ENCODE assay signal across 35 cellular contexts in genomic region chr4:75858721-75859120, GRCh38. TPM values are rescaled to one million over a fixed set of nuclear protein-coding genes. Genes with fewer than 3 reads are reported as not detected.
DNase-seq lines count a peak whose midpoint lies in the region; ATAC-seq, FAIRE-seq and TF ChIP-seq lines count a peak whose summit lies in the region.
"Had no signal": no experiment of that assay in that cellular context is flagged by ENCODE, and none has a peak within 500 bp of the region (broad histone marks: within the 10 kb centered on the region; RNA-seq: fewer than 3 reads in every experiment).

No MANE protein-coding gene starts in this region.

- TF ChIP-seq EP300 in HepG2 (IDR thresholded peaks at IDR 0.05; ENCODE audit: low read depth in 2 of 2, low read length in 2 of 2) (no peak), HepG2 (CRISPR knock-in tag; IDR thresholded peaks at IDR 0.05; ENCODE audit: borderline replicate concordance) (no peak)

- no peaks in the 10 kb centered on the region for H4K20me1 ChIP-seq in HepG2 (ENCODE audit: insufficient read depth, low read length)
- H4K20me1 ChIP-seq: BLaER1; BLaER1 treated with 17β-estradiol and CSF1 and Interleukin-3, amounts not matched to agents 10 nM and 100 nM had no signal

- no peak for TF ChIP-seq RAD21 in HepG2 (CRISPR knock-in tag; IDR thresholded peaks at IDR 0.05)

- no peaks in the 10 kb centered on the region; a peak in 1 of 5 replicates for H3K27me3 ChIP-seq in HepG2 (ENCODE audit: control insufficient read depth in 1 of 2, insufficient read depth in 2 of 2, low read length in 2 of 2)
- no peaks in the 10 kb centered on the region for H3K27me3 ChIP-seq in right lobe of liver
- H3K27me3 ChIP-seq: BE2C; BLaER1; BLaER1 treated with 17β-estradiol and CSF1 and Interleukin-3, amounts not matched to agents 10 nM and 100 nM had no signal

- no peak overlapping the region for H3K9ac ChIP-seq in HepG2 (ENCODE audit: insufficient read depth, low read depth, low read length)
- H3K9ac ChIP-seq: BLaER1; BLaER1 treated with 17β-estradiol and CSF1 and Interleukin-3, amounts not matched to agents 10 nM and 100 nM had no signal

- no peak for ATAC-seq in HepG2
- ATAC-seq in right lobe of liver = no peak
- ATAC-seq: A549; CD8-positive, alpha-beta T cell had no signal

- DNase-seq in HepG2 (ENCODE audit: low spot score) (no peak), right lobe of liver (no peak)
- DNase-seq: 8988T; ACHN; AML-193; BE2C; C1 segment of cervical spinal cord; Caco-2; Calu3; CD4-positive, alpha-beta memory T cell; CD4-positive, alpha-beta T cell; CD4-positive, CD25-positive, alpha-beta regulatory T cell; CD8-positive, alpha-beta memory T cell; CD8-positive, alpha-beta T cell; COR-L47; DMS 273 treated with DMSO at 0.1 percent for 48 hours; DMS153; DMS53; DMS79; DMS79 treated with DMSO at 0.1 percent for 48 hours; DND-41; EL had no signal

- in situ Hi-C loops in HepG2 (cut with HindIII; ENCODE audit: extremely low pct_ligation_motif_present, low pct_unique_long_range_greater_than_20kb) = no loop called here

- no peak overlapping the region for H3K4me3 ChIP-seq in HepG2 (replicated peaks in 1 of 3; ENCODE audit: insufficient read depth in 1 of 3, low read depth in 2 of 3, low read length in 3 of 3)
- H3K4me3 ChIP-seq in right lobe of liver = no peak overlapping the region
- H3K4me3 ChIP-seq: A549; BLaER1; BLaER1 treated with 17β-estradiol and CSF1 and Interleukin-3, amounts not matched to agents 10 nM and 100 nM had no signal

- no peaks in the 10 kb centered on the region for H3K79me2 ChIP-seq in HepG2 (ENCODE audit: insufficient read depth, low read length)

- no peak overlapping the region for H2AFZ ChIP-seq in HepG2 (ENCODE audit: low read length)

- 0% methylated on average over 1 of the region's 1 CpG for WGBS in HepG2 (ENCODE audit: low lambda C conversion rate)
- 80% methylated on average over 1 of the region's 1 CpG for WGBS in right lobe of liver (ENCODE audit: insufficient coverage, low coverage, low lambda C conversion rate, missing lambda C conversion rate)

- no peak overlapping the region for H3K27ac ChIP-seq in HepG2 (ENCODE audit: extremely low read length, insufficient read depth, low read length)
- no peak overlapping the region for H3K27ac ChIP-seq in right lobe of liver
- H3K27ac ChIP-seq: 22Rv1; A549; BLaER1; BLaER1 treated with 17β-estradiol and CSF1 and Interleukin-3, amounts not matched to agents 10 nM and 100 nM; C4-2B had no signal

- no peaks in the 10 kb centered on the region for H3K36me3 ChIP-seq in HepG2 (replicated peaks in 1 of 2; ENCODE audit: control insufficient read depth in 1 of 2, insufficient read depth in 2 of 2, low read length in 2 of 2)
- H3K36me3 ChIP-seq in right lobe of liver = no peaks in the 10 kb centered on the region
- H3K36me3 ChIP-seq: BE2C; BLaER1; BLaER1 treated with 17β-estradiol and CSF1 and Interleukin-3, amounts not matched to agents 10 nM and 100 nM had no signal

- POLR2A ChIA-PET in HepG2 (lab: Yijun Ruan, JAX) = no interaction called here

- intact Hi-C loops in HepG2 (cut with micrococcal nuclease; ENCODE audit: unreplicated experiment) (no loop called here), right lobe of liver (cut with DNase I) (no loop called here)

- CTCF ChIA-PET in HepG2 (lab: Yijun Ruan, JAX; ENCODE audit: low intra/inter-chr PET ratio, low total read pairs) = no interaction called here

- H3K4me1 ChIP-seq in HepG2 (ENCODE audit: insufficient read depth, low read length) (no peaks in the 10 kb centered on the region), right lobe of liver (no peaks in the 10 kb centered on the region)
- H3K4me1 ChIP-seq: A549; BE2C; BLaER1; BLaER1 treated with 17β-estradiol and CSF1 and Interleukin-3, amounts not matched to agents 10 nM and 100 nM had no signal

- no TSS peak for BruUV-seq in HepG2 (replicated peaks; lab: Mats Ljungman, UMichigan)

- no peak for TF ChIP-seq POLR2A in HepG2 (IDR thresholded peaks at IDR 0.05; ENCODE audit: insufficient read depth in 1 of 2, low read depth in 2 of 2, low read length in 2 of 2)
- no peak for TF ChIP-seq POLR2A in right lobe of liver (IDR thresholded peaks at IDR 0.05)

- H3K9me3 ChIP-seq in HepG2 (ENCODE audit: low read length) (peaks cover 6% of the 10 kb centered on the region; the same call in 1 of the 2 replicates), right lobe of liver (no peaks in the 10 kb centered on the region)
- H3K9me3 ChIP-seq: A549, BE2C, BLaER1, Caco-2 had no signal

- no peak overlapping the region for H3K4me2 ChIP-seq in HepG2 (ENCODE audit: low read depth, low read length)
- H3K4me2 ChIP-seq: A549; BLaER1; BLaER1 treated with 17β-estradiol and CSF1 and Interleukin-3, amounts not matched to agents 10 nM and 100 nM had no signal

- no peak for FAIRE-seq in HepG2 (lab: Jason Lieb, UNC)
- FAIRE-seq: A204.1, A549, D721Med had no signal

- TF ChIP-seq CTCF in HepG2 (CRISPR knock-in tag; IDR thresholded peaks at IDR 0.05) (no peak), right lobe of liver (IDR thresholded peaks at IDR 0.05) (no peak)

TF ChIP-seq in HepG2, 621 proteins besides CTCF, POLR2A, EP300 and RAD21:
- TF ChIP-seq ZNF17 (CRISPR knock-in tag; IDR thresholded peaks at IDR 0.05) (peak; percentile 94), ZNF432 (CRISPR knock-in tag; IDR thresholded peaks at IDR 0.05; ENCODE audit: borderline replicate concordance) (no peak)

RNA-seq across cellular contexts. Expression of gene PPEF2, which starts 43.5 kb away (rescaled TPM):
- total RNA-seq in HepG2 (2016; rRNA removed; fragmentation: Illumina TruSeq; extraction: Trizol) (not detected in 2 replicates), right lobe of liver (not detected)
- not detected in 2 replicates for total RNA-seq in HepG2 (2016; cell fraction: cytosol; rRNA removed; fragmentation: Illumina TruSeq; extraction: Trizol; ENCODE audit: low read depth)
- total RNA-seq in HepG2 (2016; cell fraction: insoluble cytoplasmic fraction; rRNA removed; fragmentation: Illumina TruSeq; extraction: Trizol) = not detected in 2 replicates
- not detected in 2 replicates for total RNA-seq in HepG2 (2016; cell fraction: membrane; rRNA removed; fragmentation: Illumina TruSeq; extraction: Trizol)
- total RNA-seq in HepG2 (2016; cell fraction: nucleus; rRNA removed; fragmentation: Illumina TruSeq; extraction: Trizol) = not detected in 2 replicates
- 0.01 and 0.04 TPM in 2 replicates for polyA plus RNA-seq in HepG2 (2011; rRNA removed)
- polyA plus RNA-seq in HepG2 (2011; cell fraction: cytosol; rRNA removed) = not detected in 2 replicates
- 0.10 and 0.14 TPM in 2 replicates for polyA plus RNA-seq in HepG2 (2011; cell fraction: nucleus; rRNA removed)
- not detected in 2 replicates for polyA plus RNA-seq in HepG2 (2012)
- not detected in 2 replicates for polyA plus RNA-seq in HepG2 (2016; cell fraction: cytosol; fragmentation: Illumina TruSeq; extraction: Trizol; ENCODE audit: low read depth)
- not detected in 2 replicates for polyA plus RNA-seq in HepG2 (2016; cell fraction: insoluble cytoplasmic fraction; fragmentation: Illumina TruSeq; extraction: Trizol; ENCODE audit: low read depth)
- not detected in 2 replicates for polyA plus RNA-seq in HepG2 (2016; cell fraction: membrane; fragmentation: Illumina TruSeq; extraction: Trizol; ENCODE audit: low read depth)
- polyA plus RNA-seq in HepG2 (2016; cell fraction: nucleus; fragmentation: Illumina TruSeq; extraction: Trizol; ENCODE audit: insufficient read depth, low read depth) = not detected in 2 replicates
- not detected in 2 replicates for polyA minus RNA-seq in HepG2 (2011; rRNA and poly(A)+ RNA removed; ENCODE audit: low replicate concordance)
- not detected in 2 replicates for polyA minus RNA-seq in HepG2 (2011; cell fraction: cytosol; rRNA and poly(A)+ RNA removed)
- not detected in 2 replicates for polyA minus RNA-seq in HepG2 (2011; cell fraction: nucleus; rRNA and poly(A)+ RNA removed)
- total RNA-seq: A172; A673; Caco-2; Calu3; CD4-positive, CD25-positive, alpha-beta regulatory T cell; Daoy had no signal
- polyA plus RNA-seq: AG04450; BJ; CD14-positive monocyte; CD4-positive, alpha-beta memory T cell; CD4-positive, CD25-positive, alpha-beta regulatory T cell; CD8-positive, alpha-beta memory T cell had no signal
